In the genomic region with DNA sequence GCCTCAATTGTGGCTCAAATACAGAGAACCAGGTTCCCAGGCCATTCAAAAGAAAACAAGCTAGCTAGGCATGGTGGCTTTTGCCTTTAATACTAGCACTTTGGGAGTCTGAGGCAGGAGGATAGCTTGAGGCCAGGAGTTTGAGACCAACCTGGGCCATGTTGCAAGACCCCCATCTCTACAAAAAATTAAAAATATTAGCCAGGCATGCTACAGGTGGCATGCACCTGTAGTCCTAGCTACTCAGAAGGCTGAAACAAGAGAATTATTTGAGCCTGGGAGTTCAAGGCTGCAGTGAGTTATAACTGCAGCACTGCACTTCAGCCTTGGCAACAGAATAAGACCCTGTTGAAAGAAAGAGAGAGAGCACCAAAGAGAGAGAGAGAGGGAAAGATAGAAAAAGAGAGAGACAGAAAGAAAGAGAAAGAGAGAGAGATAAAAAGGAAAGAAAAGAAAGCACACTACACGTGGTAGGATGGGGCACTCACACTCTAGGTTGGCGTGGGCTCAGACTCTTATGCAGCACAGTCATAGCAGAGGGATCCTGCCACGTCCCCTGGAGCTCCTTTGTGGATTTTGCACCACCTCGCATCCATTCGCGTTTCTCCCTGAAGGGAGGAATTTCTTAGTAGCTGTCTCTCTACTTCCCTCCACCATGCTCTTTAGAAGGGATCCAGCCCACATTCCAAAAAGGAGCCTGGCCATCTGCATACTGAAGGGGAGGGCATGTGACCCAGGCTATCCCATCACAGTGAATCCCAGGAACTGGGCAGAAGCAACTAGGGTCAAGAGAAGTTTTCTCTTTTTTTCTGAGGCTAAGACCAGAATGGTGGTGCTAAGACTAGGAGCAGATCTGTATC, we compare ENCODE assay signal across 24 cellular contexts.
"Had no signal": no experiment of that assay in that cellular context is flagged by ENCODE, and none has a peak within 500 bp of the region (broad histone marks: within the 10 kb centered on the region; RNA-seq: fewer than 3 reads in every experiment).

No MANE protein-coding gene starts in this region.

- H3K4me3 ChIP-seq: SK-N-MC had no signal

- H3K4me1 Mint-ChIP-seq: activated CD4-positive, alpha-beta memory T cell treated with anti-CD3 and anti-CD28 coated beads, Interleukin-2, amount 10 ng/mL, durations not matched to agents 7 days and 5 days; activated T-helper 17 cell treated with anti-CD3 and anti-CD28 coated beads, Interleukin-2, amount 50 U/mL, for 72 hours had no signal

- H3K27ac ChIP-seq: SK-N-MC, VCaP had no signal

- DNase-seq: activated CD4-positive, alpha-beta memory T cell treated with anti-CD3 and anti-CD28 coated beads, Interleukin-2, amount 10 ng/mL, durations not matched to agents 7 days and 5 days; activated CD4-positive, alpha-beta T cell treated with anti-CD3 and anti-CD28 coated beads for 36 hours; activated CD4-positive, alpha-beta T cell treated with anti-CD3 and anti-CD28 coated beads, Interleukin-2, amount 50 U/mL, for 1 hour; activated gamma-delta T cell; activated naive CD4-positive, alpha-beta T cell treated with anti-CD3 and anti-CD28 coated beads for 36 hours; activated T-cell treated with anti-CD3 and anti-CD28 coated beads for 4 hours; activated T-cell treated with anti-CD3 and anti-CD28 coated beads, Interleukin-2, amount 50 U/mL, for 48 hours; amygdala; NCI-H1105 treated with DMSO at 0.1 percent for 48 hours; NCI-H1436 treated with DMSO at 0.1 percent for 48 hours; NCI-H187; NCI-H2081; NCI-H446; NCI-H524; SIG-M5; T-cell; T-helper 2 cell; T1000 had no signal

- H3K27me3 Mint-ChIP-seq: activated CD4-positive, alpha-beta memory T cell treated with anti-CD3 and anti-CD28 coated beads, Interleukin-2, amount 10 ng/mL, durations not matched to agents 7 days and 5 days; activated naive CD8-positive, alpha-beta T cell; activated T-helper 17 cell treated with anti-CD3 and anti-CD28 coated beads, Interleukin-2, amount 50 U/mL, for 72 hours had no signal

- H3K4me3 Mint-ChIP-seq: activated CD4-positive, alpha-beta memory T cell treated with anti-CD3 and anti-CD28 coated beads, Interleukin-2, amount 10 ng/mL, durations not matched to agents 7 days and 5 days; activated CD4-positive, alpha-beta T cell treated with anti-CD3 and anti-CD28 coated beads for 36 hours; activated naive CD4-positive, alpha-beta T cell treated with anti-CD3 and anti-CD28 coated beads for 36 hours; activated naive CD8-positive, alpha-beta T cell; activated T-helper 17 cell treated with anti-CD3 and anti-CD28 coated beads, Interleukin-2, amount 50 U/mL, for 72 hours; brain; central memory CD8-positive, alpha-beta T cell; T-cell had no signal

- H3K9me3 Mint-ChIP-seq: activated naive CD4-positive, alpha-beta T cell treated with anti-CD3 and anti-CD28 coated beads for 36 hours; brain; central memory CD8-positive, alpha-beta T cell had no signal

- H3K36me3 Mint-ChIP-seq: activated naive CD8-positive, alpha-beta T cell; brain; T-cell had no signal

- ATAC-seq: activated CD4-positive, alpha-beta T cell treated with anti-CD3 and anti-CD28 coated beads for 36 hours; activated T-helper 17 cell treated with anti-CD3 and anti-CD28 coated beads, Interleukin-2, amount 50 U/mL, for 72 hours; T-cell had no signal

- H3K27ac Mint-ChIP-seq: activated CD4-positive, alpha-beta memory T cell treated with anti-CD3 and anti-CD28 coated beads, Interleukin-2, amount 10 ng/mL, durations not matched to agents 7 days and 5 days; activated CD4-positive, alpha-beta T cell treated with anti-CD3 and anti-CD28 coated beads for 36 hours; activated naive CD4-positive, alpha-beta T cell treated with anti-CD3 and anti-CD28 coated beads for 36 hours; activated naive CD8-positive, alpha-beta T cell; activated T-helper 17 cell treated with anti-CD3 and anti-CD28 coated beads, Interleukin-2, amount 50 U/mL, for 72 hours; T-cell had no signal
